In genomic region chr17:63946440-63947363, GRCh38 we compare ENCODE assay signal across 8 cellular contexts. TPM values are rescaled to one million over a fixed set of nuclear protein-coding genes. Genes with fewer than 3 reads are reported as not detected.
A peak's percentile ranks its signal among the peaks of the same experiment; 100 is the strongest.
DNase-seq lines count a peak whose midpoint lies in the region; ATAC-seq, FAIRE-seq and TF ChIP-seq lines count a peak whose summit lies in the region.

No MANE protein-coding gene starts in this region.

- no peaks in the 10 kb centered on the region for H3K4me1 ChIP-seq in prostate gland (replicated peaks)

- peak; percentile 68 for ATAC-seq in HG03342 (IDR thresholded peaks at IDR 0.05; ENCODE audit: unreplicated experiment)

- no peak for TF ChIP-seq POLR2A in GM12891 (IDR thresholded peaks at IDR 0.05; ENCODE audit: low read depth, low read length)
- no peak for TF ChIP-seq POLR2A in prostate gland (IDR thresholded peaks at IDR 0.05)

- peak; percentile 53 to 68 (median 57) for TF ChIP-seq CTCF in prostate gland (IDR thresholded peaks at IDR 0.05)

- intact Hi-C loops in prostate gland (cut with DNase I), result no loop called here

- peak; percentile 96 for FAIRE-seq in GM12891 (lab: Jason Lieb, UNC)

- H3K4me3 ChIP-seq in prostate gland, result no peak overlapping the region

- H3K9me3 ChIP-seq in prostate gland, result no peaks in the 10 kb centered on the region

- no peaks in the 10 kb centered on the region for H3K36me3 ChIP-seq in prostate gland

- H3K27ac ChIP-seq in prostate gland, result no peak overlapping the region

- no peaks in the 10 kb centered on the region for H3K27me3 ChIP-seq in prostate gland (replicated peaks; ENCODE audit: insufficient read depth)

- WGBS in prostate gland, result 41% methylated on average over 20 of the region's 20 CpGs

- peak; percentile 79 for DNase-seq in 8988T
- DNase-seq in GM12891 (ENCODE audit: insufficient read length, low spot score), result peak; percentile 95
- peak; percentile 76 for DNase-seq in RPMI8226
- peak; percentile 33 for DNase-seq in activated effector memory CD4-positive, alpha-beta T cell treated with Interleukin-2 at 50 U/mL for 16 hours
- peak; percentile 88 for DNase-seq in germinal center (ENCODE audit: low spot score)
- peak; percentile 15 for DNase-seq in prostate gland (ENCODE audit: low spot score)
- no peak for DNase-seq in dedifferentiated amniotic fluid mesenchymal stem cell (ENCODE audit: extremely low spot score)

TF ChIP-seq in GM12891, 5 proteins besides CTCF, POLR2A, EP300 and RAD21:
- no peak for TF ChIP-seq PAX5 (IDR thresholded peaks at IDR 0.05; ENCODE audit: insufficient read depth, low read length, severe bottlenecking)
- TF ChIP-seq POU2F2 (IDR thresholded peaks at IDR 0.05; ENCODE audit: low read depth, low read length), result no peak
- TF ChIP-seq SPI1 (IDR thresholded peaks at IDR 0.05; ENCODE audit: low read depth, low read length), result peak; percentile 59
- TF ChIP-seq TAF1 (IDR thresholded peaks at IDR 0.05; ENCODE audit: low read depth, low read length), result no peak
- no peak for TF ChIP-seq POLR2AphosphoS5 (IDR thresholded peaks at IDR 0.05; ENCODE audit: low read depth, low read length)

RNA-seq across cellular contexts. Expression of gene CD79B, which starts 14.6 kb away (rescaled TPM):
- polyA plus RNA-seq in GM12891 (2012; ENCODE audit: low read depth, missing spikeins), result 62.7 TPM
- 1 to 10 TPM; 1.6 to 2.2 TPM for total RNA-seq in prostate gland

RNA-seq across cellular contexts. Expression of gene SCN4A, which starts 26.0 kb away (rescaled TPM):
- polyA plus RNA-seq in GM12891 (2012; ENCODE audit: low read depth, missing spikeins), result 0.19 TPM
- total RNA-seq in prostate gland, result under 1 TPM; 0.23 TPM

RNA-seq across cellular contexts. Expression of gene GH1, which starts 28.1 kb away (rescaled TPM):
- 0.17 TPM for polyA plus RNA-seq in GM12891 (2012; ENCODE audit: low read depth, missing spikeins)
- not detected for total RNA-seq in prostate gland

RNA-seq across cellular contexts. Expression of gene CSHL1, which starts 35.6 kb away (rescaled TPM):
- polyA plus RNA-seq in GM12891 (2012; ENCODE audit: low read depth, missing spikeins), result not detected
- under 1 TPM in 1 of 2 donors, not detected in 1; 0.34 TPM for total RNA-seq in prostate gland

RNA-seq across cellular contexts. Expression of gene CSH1, which starts 50.3 kb away (rescaled TPM):
- polyA plus RNA-seq in GM12891 (2012; ENCODE audit: low read depth, missing spikeins), result not detected
- total RNA-seq in prostate gland, result not detected
